In the genomic region with DNA sequence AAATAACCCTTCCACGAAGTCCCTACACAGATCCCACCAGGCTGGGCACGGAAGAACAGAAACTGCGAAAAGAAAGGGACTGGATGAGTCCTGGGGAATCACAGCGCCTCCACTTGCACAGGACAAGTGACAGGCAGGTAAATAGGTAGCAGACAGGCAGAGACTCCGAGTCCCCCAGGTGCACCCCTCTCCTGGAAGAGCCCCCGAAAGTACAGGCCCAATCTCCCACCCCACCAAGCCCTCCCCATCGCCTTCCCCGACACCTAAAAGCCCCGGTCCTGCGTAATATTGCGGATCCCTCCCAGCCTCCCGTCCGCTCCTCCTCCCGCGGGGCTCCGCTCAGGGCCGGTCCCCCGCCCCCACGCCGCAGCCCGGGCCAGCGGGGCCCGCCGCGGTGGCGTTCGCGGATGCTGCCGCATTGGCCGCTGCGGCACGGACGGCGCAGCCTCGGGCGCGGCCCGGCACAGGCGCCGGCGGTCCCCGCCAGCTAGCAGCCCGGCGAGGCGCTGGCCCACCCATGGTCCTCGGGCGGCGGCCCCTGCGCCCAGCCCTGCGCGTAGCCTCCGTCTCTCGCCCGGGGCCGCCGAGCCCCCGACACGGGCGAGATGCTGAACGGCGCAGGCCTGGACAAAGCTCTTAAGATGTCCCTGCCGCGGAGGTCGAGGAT, we compare ENCODE assay signal across 8 cellular contexts. TPM values are rescaled to one million over a fixed set of nuclear protein-coding genes. Genes with fewer than 3 reads are reported as not detected.
A peak's percentile ranks its signal among the peaks of the same experiment; 100 is the strongest.
DNase-seq lines count a peak whose midpoint lies in the region; ATAC-seq and TF ChIP-seq lines count a peak whose summit lies in the region.
"Had no signal": no experiment of that assay in that cellular context is flagged by ENCODE, and none has a peak within 500 bp of the region (broad histone marks: within the 10 kb centered on the region; RNA-seq: fewer than 3 reads in every experiment).

TSS of gene ATP8A2 (plus strand) at position 367 of the 667 bp plus-strand sequence. CDS start at position 606, 239 bp downstream.

- DNase-seq in H7 (peak; percentile 85), SK-N-MC (ENCODE audit: low read depth, low spot score) (no peak), esophagus squamous epithelium (lab: John Stamatoyannopoulos, UW) (no peak), sigmoid colon (no peak), SKM-1 (lab: John Stamatoyannopoulos, UW; ENCODE audit: unreplicated experiment) (no peak)

- H3K9ac ChIP-seq in SK-N-MC (ENCODE audit: insufficient read length): peak within 1 kb of the TSS; percentile 25

- H3K27ac ChIP-seq in SK-N-MC (no peak within 1 kb of the TSS), esophagus squamous epithelium (no peak within 1 kb of the TSS), sigmoid colon (no peak within 1 kb of the TSS)

- H3K36me3 ChIP-seq in H7 (replicated peaks; ENCODE audit: control insufficient read depth, insufficient read depth, low read length) (no peaks in the 10 kb centered on the region), SK-N-MC (ENCODE audit: insufficient read depth, low read length) (no peaks in the 10 kb centered on the region), esophagus squamous epithelium (no peaks in the 10 kb centered on the region), sigmoid colon (no peaks in the 10 kb centered on the region)

- WGBS in esophagus squamous epithelium, 2 donors: 6 to 17% methylated on average over 1 to 8 of the region's 64 CpGs
- WGBS in sigmoid colon, 2 donors: 2 to 3% methylated on average over 64 of the region's 64 CpGs

- no peak for ATAC-seq in GM21576 (IDR thresholded peaks at IDR 0.05; ENCODE audit: unreplicated experiment)
- no peak for ATAC-seq in activated CD4-positive, CD25-positive, alpha-beta regulatory T cell treated with anti-CD3 and anti-CD28 coated beads, Interleukin-2, amount 50 U/mL, for 24 hours
- ATAC-seq: HCT116 had no signal

- TF ChIP-seq CTCF in esophagus squamous epithelium (IDR thresholded peaks at IDR 0.05) (no peak), sigmoid colon (IDR thresholded peaks at IDR 0.05) (no peak)

- TF ChIP-seq POLR2A in esophagus squamous epithelium (IDR thresholded peaks at IDR 0.05) (no peak), sigmoid colon (IDR thresholded peaks at IDR 0.05) (no peak)

- H3K27me3 ChIP-seq in H7 (ENCODE audit: control insufficient read depth, insufficient read depth, low read length) (peaks cover 39% of the 10 kb centered on the region), esophagus squamous epithelium (peaks cover 4 to 88% (median 9%) of the 10 kb centered on the region in 4 donors), sigmoid colon (peaks cover 5 to 64% (median 29%) of the 10 kb centered on the region in 3 donors)

- H3K4me1 ChIP-seq in esophagus squamous epithelium (peaks cover 0 to 15% (median 10%) of the 10 kb centered on the region in 3 donors), sigmoid colon (peaks cover 0 to 9% (median 8%) of the 10 kb centered on the region in 4 donors)

- intact Hi-C loops in esophagus squamous epithelium (cut with DNase I) (no loop called here), sigmoid colon (cut with DNase I) (no loop called here)

- TF ChIP-seq EP300 in sigmoid colon (IDR thresholded peaks at IDR 0.05): no peak

- H3K9me3 ChIP-seq in SK-N-MC (ENCODE audit: low read depth, low read length): no peaks in the 10 kb centered on the region
- H3K9me3 ChIP-seq in esophagus squamous epithelium: no peaks in the 10 kb centered on the region
- H3K9me3 ChIP-seq in sigmoid colon: no peaks in the 10 kb centered on the region

- peak within 1 kb of the TSS; percentile 47 for H3K4me3 ChIP-seq in H7 (ENCODE audit: insufficient read depth, low read depth, low read length)
- H3K4me3 ChIP-seq in SK-N-MC: peak within 1 kb of the TSS; percentile 80
- peak within 1 kb of the TSS in 3 of 4 donors; percentile 19 to 58 (median 41) for H3K4me3 ChIP-seq in esophagus squamous epithelium
- peak within 1 kb of the TSS in 3 of 4 donors; percentile 16 to 44 (median 39) for H3K4me3 ChIP-seq in sigmoid colon

RNA-seq across cellular contexts. Expression of gene ATP8A2, which starts in this region (rescaled TPM):
- 0.38 and 0.59 TPM in 2 replicates for total RNA-seq in H7 (2014; rRNA removed; shearing (Covaris generic))
- total RNA-seq in esophagus squamous epithelium: not detected
- 1 to 10 TPM; 1.2 to 2.2 (median 1.3) TPM for total RNA-seq in sigmoid colon
- under 1 TPM in 2 of 3 donors, not detected in 1; under 0.01 to 0.69 TPM for polyA plus RNA-seq in sigmoid colon

Comparison
In these comparisons a context has a peak if more than half of its experiments do, and no peak if none do; other contexts are left out.
1. Peak in DNase-seq and H3K4me3 ChIP-seq in H7; RNA of the gene not detected or under 1 TPM.